ENCODE assay signal across 17 cellular contexts in the genomic region with DNA sequence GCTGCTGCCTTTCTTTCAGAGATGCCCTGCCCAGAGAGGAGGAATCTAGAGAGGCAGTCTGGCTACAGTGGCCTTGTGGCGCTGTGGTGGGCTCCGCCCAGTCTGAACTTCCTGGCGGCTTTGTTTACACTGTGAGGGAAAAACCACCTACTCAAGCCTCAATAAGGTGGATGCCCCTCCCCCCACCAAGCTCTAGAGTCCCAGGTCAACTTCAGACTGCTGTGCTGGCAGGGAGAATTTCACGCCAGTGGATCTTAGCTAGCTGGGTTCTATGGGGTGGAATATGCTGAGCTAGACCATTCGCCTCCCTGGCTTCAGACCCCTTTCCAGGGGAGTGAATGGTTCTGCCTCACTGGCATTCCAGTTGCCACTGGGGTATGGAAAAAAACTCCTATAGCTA. TPM values are rescaled to one million over a fixed set of nuclear protein-coding genes. Genes with fewer than 3 reads are reported as not detected.
DNase-seq lines count a peak whose midpoint lies in the region; ATAC-seq and TF ChIP-seq lines count a peak whose summit lies in the region.
"Had no signal": no experiment of that assay in that cellular context is flagged by ENCODE, and none has a peak within 500 bp of the region (broad histone marks: within the 10 kb centered on the region; RNA-seq: fewer than 3 reads in every experiment).

No MANE protein-coding gene starts in this region.

- H4K91ac ChIP-seq in H9 (ENCODE audit: insufficient read length, low read depth, low read length): no peak overlapping the region

- CTCF ChIA-PET in activated CD4-positive, alpha-beta memory T cell treated with anti-CD3 and anti-CD28 coated beads, Interleukin-2, amount 10 ng/mL, durations not matched to agents 7 days and 5 days (lab: Charles Lee): no interaction called here
- CTCF ChIA-PET in activated CD4-positive, alpha-beta memory T cell treated with anti-CD3 and anti-CD28 coated beads for 36 hours (lab: Charles Lee): no interaction called here

- H3K9me3 Mint-ChIP-seq in activated CD4-positive, alpha-beta memory T cell treated with anti-CD3 and anti-CD28 coated beads, Interleukin-2, amount 10 ng/mL, durations not matched to agents 7 days and 5 days: peaks cover 15% of the 10 kb centered on the region
- peaks cover 34% of the 10 kb centered on the region for H3K9me3 Mint-ChIP-seq in activated CD4-positive, alpha-beta memory T cell treated with anti-CD3 and anti-CD28 coated beads for 36 hours
- peaks cover 14 to 21% of the 10 kb centered on the region in 2 experiments for H3K9me3 Mint-ChIP-seq in H9

- H3K27me3 ChIP-seq in H9 (ENCODE audit: insufficient read depth, low read length) (no peaks in the 10 kb centered on the region), upper lobe of left lung (no peaks in the 10 kb centered on the region)
- H3K27me3 ChIP-seq: BLaER1, SJSA1 had no signal

- H2BK20ac ChIP-seq in H9 (ENCODE audit: low read depth, low read length, poor library complexity, severe bottlenecking): no peak overlapping the region

- no peak overlapping the region for H3K4ac ChIP-seq in H9 (ENCODE audit: low read depth, low read length)

- H3K79me1 ChIP-seq in H9 (ENCODE audit: insufficient read depth, low read depth, low read length, poor library complexity, severe bottlenecking): no peaks in the 10 kb centered on the region

- H2BK12ac ChIP-seq in H9 (ENCODE audit: insufficient read length, low read depth, low read length): no peak overlapping the region

- no peaks in the 10 kb centered on the region for H4K20me1 ChIP-seq in H9 (ENCODE audit: control insufficient read depth, insufficient read depth, insufficient read length)
- H4K20me1 ChIP-seq: BLaER1 had no signal

- no peak overlapping the region for H2AK5ac ChIP-seq in H9 (ENCODE audit: insufficient read length, low read length)

- H2BK15ac ChIP-seq in H9 (ENCODE audit: low read depth, low read length): no peak overlapping the region

- H3K4me1 Mint-ChIP-seq in activated CD4-positive, alpha-beta memory T cell treated with anti-CD3 and anti-CD28 coated beads, Interleukin-2, amount 10 ng/mL, durations not matched to agents 7 days and 5 days: peaks cover 15% of the 10 kb centered on the region
- no peaks in the 10 kb centered on the region for H3K4me1 Mint-ChIP-seq in activated CD4-positive, alpha-beta memory T cell treated with anti-CD3 and anti-CD28 coated beads for 36 hours (ENCODE audit: low read depth)
- peaks cover 0 to 2% of the 10 kb centered on the region in 2 experiments; a peak in 1 of 4 replicates for H3K4me1 Mint-ChIP-seq in H9

- no peaks in the 10 kb centered on the region for H3K79me2 ChIP-seq in H9 (ENCODE audit: insufficient read depth, low read length)

- H4K5ac ChIP-seq in H9 (ENCODE audit: insufficient read length, low read depth, low read length): no peak overlapping the region

- H3K4me1 ChIP-seq in H9 (ENCODE audit: insufficient read depth, low read length) (no peaks in the 10 kb centered on the region), upper lobe of left lung (no peaks in the 10 kb centered on the region)
- H3K4me1 ChIP-seq: BLaER1, SJSA1 had no signal

- H2AFZ ChIP-seq in H9 (ENCODE audit: low read length): no peak overlapping the region
- H2AFZ ChIP-seq: PC-9 had no signal

- no peak overlapping the region for H3K23ac ChIP-seq in H9 (ENCODE audit: insufficient read length, low read depth, low read length)

- TF ChIP-seq CTCF in H9 (conservative IDR thresholded peaks at IDR 0.05) (no peak), upper lobe of left lung (IDR thresholded peaks at IDR 0.05) (no peak)

- no peak overlapping the region for H3K9ac ChIP-seq in H9 (ENCODE audit: extremely low read depth, insufficient read length, low read length)
- H3K9ac ChIP-seq: BLaER1 had no signal

- ATAC-seq in upper lobe of left lung (ENCODE audit: low FRiP score in 2 of 2) (no peak), HG02852 (IDR thresholded peaks at IDR 0.05; ENCODE audit: unreplicated experiment) (no peak)
- ATAC-seq: CD8-positive, alpha-beta T cell had no signal

- H3T11ph ChIP-seq in H9 (ENCODE audit: low read length): no peak overlapping the region

- H3K36me3 Mint-ChIP-seq in activated CD4-positive, alpha-beta memory T cell treated with anti-CD3 and anti-CD28 coated beads, Interleukin-2, amount 10 ng/mL, durations not matched to agents 7 days and 5 days (ENCODE audit: low read depth): no peaks in the 10 kb centered on the region
- H3K36me3 Mint-ChIP-seq in activated CD4-positive, alpha-beta memory T cell treated with anti-CD3 and anti-CD28 coated beads for 36 hours: peaks cover 44% of the 10 kb centered on the region
- H3K36me3 Mint-ChIP-seq in H9 (ENCODE audit: insufficient read depth in 1 of 3, low read depth in 3 of 3): peaks cover 9 to 57% (median 27%) of the 10 kb centered on the region in 3 experiments

- no peak for TF ChIP-seq POLR2A in upper lobe of left lung (IDR thresholded peaks at IDR 0.05)

- TF ChIP-seq EP300 in upper lobe of left lung (IDR thresholded peaks at IDR 0.05): no peak

- intact Hi-C loops in activated CD4-positive, alpha-beta memory T cell treated with anti-CD3 and anti-CD28 coated beads for 36 hours (cut with micrococcal nuclease): no loop called here

- H2BK5ac ChIP-seq in H9 (ENCODE audit: insufficient read length, low read length): no peak overlapping the region

- no peak overlapping the region for H2BK120ac ChIP-seq in H9 (ENCODE audit: low read depth, low read length, poor library complexity, severe bottlenecking)

- H3K27ac ChIP-seq in H9 (ENCODE audit: insufficient read length, low read depth, low read length) (no peak overlapping the region), upper lobe of left lung (no peak overlapping the region)
- H3K27ac ChIP-seq: BLaER1, PC-9, SJSA1 had no signal

- H3K27ac Mint-ChIP-seq in activated CD4-positive, alpha-beta memory T cell treated with anti-CD3 and anti-CD28 coated beads, Interleukin-2, amount 10 ng/mL, durations not matched to agents 7 days and 5 days: no peak overlapping the region
- H3K27ac Mint-ChIP-seq in activated CD4-positive, alpha-beta memory T cell treated with anti-CD3 and anti-CD28 coated beads for 36 hours: no peak overlapping the region
- H3K27ac Mint-ChIP-seq in H9: peak overlapping the region in 1 of 3 experiments; percentile 32; a peak in 1 of 7 replicates
- H3K27ac Mint-ChIP-seq: CD8-positive, alpha-beta T cell had no signal

- H3K4me2 ChIP-seq in H9 (ENCODE audit: insufficient read depth, insufficient read length, low read length): no peak overlapping the region
- H3K4me2 ChIP-seq: BLaER1, PC-9 had no signal

- H3K4me3 Mint-ChIP-seq in activated CD4-positive, alpha-beta memory T cell treated with anti-CD3 and anti-CD28 coated beads, Interleukin-2, amount 10 ng/mL, durations not matched to agents 7 days and 5 days: no peak overlapping the region
- H3K4me3 Mint-ChIP-seq in activated CD4-positive, alpha-beta memory T cell treated with anti-CD3 and anti-CD28 coated beads for 36 hours: no peak overlapping the region
- no peak overlapping the region for H3K4me3 Mint-ChIP-seq in H9
- H3K4me3 Mint-ChIP-seq: CD8-positive, alpha-beta T cell had no signal

- WGBS in H9 (ENCODE audit: extremely low coverage, insufficient read length, low lambda C conversion rate): no CpG with 5 or more reads among the region's 5 CpGs
- WGBS in upper lobe of left lung, 2 donors: 90 to 100% methylated on average over 2 to 5 of the region's 5 CpGs

- no peak overlapping the region for H3K14ac ChIP-seq in H9 (ENCODE audit: insufficient read depth, low read length)

- H3K56ac ChIP-seq in H9 (ENCODE audit: insufficient read length, low read depth, low read length): no peak overlapping the region

- DNase-seq in activated CD4-positive, alpha-beta memory T cell treated with anti-CD3 and anti-CD28 coated beads, Interleukin-2, amount 10 ng/mL, durations not matched to agents 7 days and 5 days: peak; percentile 38
- DNase-seq in activated CD4-positive, alpha-beta memory T cell treated with anti-CD3 and anti-CD28 coated beads for 36 hours: no peak
- DNase-seq in H9: peak; percentile 50
- DNase-seq in RPMI8226: peak; percentile 4
- DNase-seq in upper lobe of left lung: peak; percentile 5 to 44
- no peak for DNase-seq in OCI-M2 (lab: John Stamatoyannopoulos, UW; ENCODE audit: unreplicated experiment)
- DNase-seq: CD8-positive, alpha-beta T cell; HCEC 1CT; Karpas-422; MM.1S; NCI-H1092 treated with DMSO at 0.1 percent for 48 hours; NCI-H226; NCI-H524 treated with DMSO at 0.1 percent for 48 hours; PC-9 had no signal

- H3K36me3 ChIP-seq in upper lobe of left lung: peaks cover 0 to 13% (median 5%) of the 10 kb centered on the region in 4 donors
- H3K36me3 ChIP-seq: SJSA1 had no signal

- no peaks in the 10 kb centered on the region for H3K27me3 Mint-ChIP-seq in activated CD4-positive, alpha-beta memory T cell treated with anti-CD3 and anti-CD28 coated beads, Interleukin-2, amount 10 ng/mL, durations not matched to agents 7 days and 5 days
- H3K27me3 Mint-ChIP-seq in activated CD4-positive, alpha-beta memory T cell treated with anti-CD3 and anti-CD28 coated beads for 36 hours: no peaks in the 10 kb centered on the region
- H3K27me3 Mint-ChIP-seq in H9 (ENCODE audit: low read depth): no peaks in the 10 kb centered on the region

- no peaks in the 10 kb centered on the region for H3K9me3 ChIP-seq in H9 (ENCODE audit: control insufficient read depth, low read depth, low read length)
- peaks cover 0 to 10% (median 4%) of the 10 kb centered on the region in 4 donors for H3K9me3 ChIP-seq in upper lobe of left lung
- H3K9me3 ChIP-seq: SJSA1 had no signal

- no peaks in the 10 kb centered on the region for H3K23me2 ChIP-seq in H9 (ENCODE audit: insufficient read length, low read depth, low read length, poor library complexity, severe bottlenecking)

- no peak overlapping the region for H3K4me3 ChIP-seq in upper lobe of left lung
- H3K4me3 ChIP-seq: BLaER1, PC-9, SJSA1 had no signal

- POLR2A ChIA-PET in activated CD4-positive, alpha-beta memory T cell treated with anti-CD3 and anti-CD28 coated beads, Interleukin-2, amount 10 ng/mL, durations not matched to agents 7 days and 5 days (lab: Charles Lee): no interaction called here
- POLR2A ChIA-PET in activated CD4-positive, alpha-beta memory T cell treated with anti-CD3 and anti-CD28 coated beads for 36 hours (lab: Charles Lee): no interaction called here

- no peak overlapping the region for H4K8ac ChIP-seq in H9 (replicated peaks; ENCODE audit: insufficient read length, low read depth, low read length)

- H3K18ac ChIP-seq in H9 (ENCODE audit: insufficient read length, low read depth, low read length): no peak overlapping the region

RNA-seq across cellular contexts. Expression of gene SPATA7, which starts 25.6 kb away (rescaled TPM):
- 1 to 10 TPM; 3.7 to 4.0 TPM for total RNA-seq in activated CD4-positive, alpha-beta memory T cell treated with anti-CD3 and anti-CD28 coated beads, Interleukin-2, amount 10 ng/mL, durations not matched to agents 7 days and 5 days
- 1 to 10 TPM; 4.2 to 4.5 TPM for total RNA-seq in activated CD4-positive, alpha-beta memory T cell treated with anti-CD3 and anti-CD28 coated beads for 36 hours
- 5.3 and 6.0 TPM in 2 replicates for total RNA-seq in H9 (2021)
- 10 to 100 TPM in 3 of 6 donors, 1 to 10 TPM in 3; 6.2 to 27.2 (median 11.0) TPM for total RNA-seq in upper lobe of left lung

Comparison
In these comparisons a context has a peak if more than half of its experiments do, and no peak if none do; other contexts are left out.
1. DNase-seq: peak in activated CD4-positive, alpha-beta memory T cell treated with anti-CD3 and anti-CD28 coated beads, Interleukin-2, amount 10 ng/mL, durations not matched to agents 7 days and 5 days (single experiment), H9 (single experiment), RPMI8226 (single experiment) and upper lobe of left lung (2 of 2); none in activated CD4-positive, alpha-beta memory T cell treated with anti-CD3 and anti-CD28 coated beads for 36 hours (single experiment) and OCI-M2 (single experiment).